In genomic region chr7:55024776-55025175, GRCh38 we compare ENCODE assay signal across 2 cellular contexts.
TF ChIP-seq lines count a peak whose summit lies in the region.

No MANE protein-coding gene starts in this region.

TF ChIP-seq in SK-N-SH, 30 proteins besides CTCF, POLR2A, EP300 and RAD21 (continued from another document):
- TF ChIP-seq MEF2A (IDR thresholded peaks at IDR 0.05; ENCODE audit: borderline replicate concordance, low read depth) = no peak
- no peak for TF ChIP-seq RCOR1 (IDR thresholded peaks at IDR 0.05; ENCODE audit: low read length)
- no peak for TF ChIP-seq RFX5 (IDR thresholded peaks at IDR 0.05; ENCODE audit: low read length)
- TF ChIP-seq NFIC (IDR thresholded peaks at IDR 0.05; ENCODE audit: borderline replicate concordance) = no peak
- TF ChIP-seq ELF1 (IDR thresholded peaks at IDR 0.05) = no peak
- TF ChIP-seq PBX3 (IDR thresholded peaks at IDR 0.05) = no peak
- TF ChIP-seq POLR2AphosphoS5 (IDR thresholded peaks at IDR 0.05; ENCODE audit: low read depth, low read length) = no peak
- TF ChIP-seq YY1 (IDR thresholded peaks at IDR 0.05; ENCODE audit: low read depth) = no peak
- no peak for TF ChIP-seq CHD2 (IDR thresholded peaks at IDR 0.05; ENCODE audit: low read length, partially characterized antibody)
- TF ChIP-seq USF1 (IDR thresholded peaks at IDR 0.05; ENCODE audit: borderline replicate concordance, low read depth) = no peak
- TF ChIP-seq EZH2phosphoT487 (IDR thresholded peaks at IDR 0.05; ENCODE audit: borderline replicate concordance, low read depth) = no peak
- no peak for TF ChIP-seq FOXM1 (IDR thresholded peaks at IDR 0.05; ENCODE audit: low read depth)

TF ChIP-seq in SK-N-SH treated with all-trans-retinoic acid at 6 μM for 48 hours, 23 proteins besides CTCF, POLR2A, EP300 and RAD21 (continued from another document):
- no peak for TF ChIP-seq TSHZ2 (CRISPR knock-in tag; IDR thresholded peaks at IDR 0.05)
- TF ChIP-seq ZFP3 (CRISPR knock-in tag; IDR thresholded peaks at IDR 0.05) = no peak
- TF ChIP-seq BACH2 (CRISPR knock-in tag; IDR thresholded peaks at IDR 0.05; ENCODE audit: borderline replicate concordance) = no peak
- no peak for TF ChIP-seq ZNF70 (CRISPR knock-in tag; IDR thresholded peaks at IDR 0.05)
- no peak for TF ChIP-seq ESRRG (CRISPR knock-in tag; IDR thresholded peaks at IDR 0.05)
- TF ChIP-seq TOX (CRISPR knock-in tag; IDR thresholded peaks at IDR 0.05; ENCODE audit: borderline replicate concordance) = no peak
- TF ChIP-seq ZNF8 (CRISPR knock-in tag; IDR thresholded peaks at IDR 0.05) = no peak
- TF ChIP-seq RARB (CRISPR knock-in tag; IDR thresholded peaks at IDR 0.05) = no peak
